ENCODE assay signal across 8 cellular contexts in genomic region chrX:154412468-154412867, GRCh38. TPM values are rescaled to one million over a fixed set of nuclear protein-coding genes. Genes with fewer than 3 reads are reported as not detected.
DNase-seq lines count a peak whose midpoint lies in the region; ATAC-seq and TF ChIP-seq lines count a peak whose summit lies in the region.

No MANE protein-coding gene starts in this region.

- H3K9me3 Mint-ChIP-seq in mesothelial cell of epicardium, result peaks cover 3% of the 10 kb centered on the region

- peak overlapping the region; percentile 75; the same call in 1 of the 2 replicates for H2AFZ ChIP-seq in Loucy (ENCODE audit: low read length)

- no peaks in the 10 kb centered on the region for H3K27me3 Mint-ChIP-seq in mesothelial cell of epicardium (ENCODE audit: low read depth)

- no peak overlapping the region for H3K27ac Mint-ChIP-seq in mesothelial cell of epicardium

- ATAC-seq in GM18511 (IDR thresholded peaks at IDR 0.05; ENCODE audit: unreplicated experiment) (no peak), GM21786 (IDR thresholded peaks at IDR 0.05; ENCODE audit: unreplicated experiment) (no peak), GM18520 (IDR thresholded peaks at IDR 0.05; ENCODE audit: unreplicated experiment) (no peak), HG03175 (IDR thresholded peaks at IDR 0.05; ENCODE audit: unreplicated experiment) (no peak)

- H3K9me3 ChIP-seq in BLaER1 treated with 17β-estradiol and CSF1 and Interleukin-3, amounts not matched to agents 10 nM and 100 nM (replicated peaks in 1 of 11), result peaks cover 0 to 27% (median 13%) of the 10 kb centered on the region in 11 experiments; a peak in 17 of 22 replicates
- H3K9me3 ChIP-seq in Loucy (ENCODE audit: insufficient read depth, low read depth, low read length), result no peaks in the 10 kb centered on the region
- H3K9me3 ChIP-seq in breast epithelium, result no peaks in the 10 kb centered on the region

- peak overlapping the region; percentile 79 to 92 (median 84); a peak in 21 of 22 replicates for H3K9ac ChIP-seq in BLaER1 treated with 17β-estradiol and CSF1 and Interleukin-3, amounts not matched to agents 10 nM and 100 nM
- H3K9ac ChIP-seq in Loucy (ENCODE audit: low read depth, low read length, poor library complexity, severe bottlenecking), result peak overlapping the region; percentile 93

- H3F3A ChIP-seq in Loucy (ENCODE audit: low read depth), result no peaks in the 10 kb centered on the region

- peak overlapping the region; percentile 67 to 82 (median 78) for H3K4me3 ChIP-seq in BLaER1 treated with 17β-estradiol and CSF1 and Interleukin-3, amounts not matched to agents 10 nM and 100 nM
- H3K4me3 ChIP-seq in Loucy (ENCODE audit: low read length, poor library complexity, severe bottlenecking) (peak overlapping the region; percentile 92), breast epithelium (peak overlapping the region; percentile 66 to 88 (median 72))

- H3K9me2 ChIP-seq in Loucy (replicated peaks; ENCODE audit: low read depth, low read length), result no peaks in the 10 kb centered on the region

- no peaks in the 10 kb centered on the region for H3K36me3 Mint-ChIP-seq in mesothelial cell of epicardium

- TF ChIP-seq POLR2A in breast epithelium (IDR thresholded peaks at IDR 0.05), result no peak

- peaks cover 8% of the 10 kb centered on the region; the same call in 1 of the 2 replicates for H3K79me2 ChIP-seq in Loucy (ENCODE audit: insufficient read depth, low read length)

- TF ChIP-seq CTCF in Loucy (conservative IDR thresholded peaks at IDR 0.05; ENCODE audit: low read length), result no peak
- no peak for TF ChIP-seq CTCF in breast epithelium (IDR thresholded peaks at IDR 0.05)
- TF ChIP-seq CTCF in mesothelial cell of epicardium (IDR thresholded peaks at IDR 0.05; ENCODE audit: unreplicated experiment), result no peak

- peak overlapping the region; percentile 79 to 91 (median 88) for H3K4me2 ChIP-seq in BLaER1 treated with 17β-estradiol and CSF1 and Interleukin-3, amounts not matched to agents 10 nM and 100 nM
- peak overlapping the region; percentile 84 for H3K4me2 ChIP-seq in Loucy (ENCODE audit: low read depth, low read length, poor library complexity, severe bottlenecking)

- peak overlapping the region; percentile 69 for H3K4me3 Mint-ChIP-seq in mesothelial cell of epicardium

- DNase-seq in breast epithelium (ENCODE audit: low spot score in 2 of 2) (no peak), mesothelial cell of epicardium (ENCODE audit: low spot score in 2 of 2, unreplicated experiment in 2 of 2) (no peak)

- peaks cover 0 to 9% (median 0%) of the 10 kb centered on the region in 11 experiments; a peak in 4 of 22 replicates for H4K20me1 ChIP-seq in BLaER1 treated with 17β-estradiol and CSF1 and Interleukin-3, amounts not matched to agents 10 nM and 100 nM
- no peaks in the 10 kb centered on the region for H4K20me1 ChIP-seq in Loucy (ENCODE audit: insufficient read depth, low read length, poor library complexity, severe bottlenecking)

- H3K27ac ChIP-seq in BLaER1 treated with 17β-estradiol and CSF1 and Interleukin-3, amounts not matched to agents 10 nM and 100 nM, result peak overlapping the region in 10 of 11 experiments; percentile 71 to 89 (median 87); a peak in 19 of 22 replicates
- peak overlapping the region; percentile 94 to 97 for H3K27ac ChIP-seq in breast epithelium

- peaks cover 12% of the 10 kb centered on the region for H3K4me1 Mint-ChIP-seq in mesothelial cell of epicardium

- peaks cover 0 to 20% (median 4%) of the 10 kb centered on the region in 11 experiments; a peak in 5 of 22 replicates for H3K36me3 ChIP-seq in BLaER1 treated with 17β-estradiol and CSF1 and Interleukin-3, amounts not matched to agents 10 nM and 100 nM
- H3K36me3 ChIP-seq in Loucy (ENCODE audit: insufficient read depth, low read length), result no peaks in the 10 kb centered on the region
- no peaks in the 10 kb centered on the region for H3K36me3 ChIP-seq in breast epithelium

- H3K27me3 ChIP-seq in BLaER1 treated with 17β-estradiol and CSF1 and Interleukin-3, amounts not matched to agents 10 nM and 100 nM, result peaks cover 5 to 43% (median 14%) of the 10 kb centered on the region in 11 experiments; a peak in 18 of 22 replicates
- no peaks in the 10 kb centered on the region for H3K27me3 ChIP-seq in Loucy (ENCODE audit: insufficient read depth, low read length, poor library complexity, severe bottlenecking)
- peaks cover 0 to 30% of the 10 kb centered on the region in 2 donors for H3K27me3 ChIP-seq in breast epithelium

- H3K4me1 ChIP-seq in BLaER1 treated with 17β-estradiol and CSF1 and Interleukin-3, amounts not matched to agents 10 nM and 100 nM, result peaks cover 30 to 39% (median 34%) of the 10 kb centered on the region in 10 experiments
- H3K4me1 ChIP-seq in Loucy (ENCODE audit: insufficient read depth, low read length, poor library complexity, severe bottlenecking), result no peaks in the 10 kb centered on the region
- H3K4me1 ChIP-seq in breast epithelium, result no peaks in the 10 kb centered on the region

- intact Hi-C loops in breast epithelium (cut with DNase I; ENCODE audit: low total_unique reads), result no loop called here

RNA-seq across cellular contexts. Expression of gene TAFAZZIN, which starts 1.1 kb away (rescaled TPM):
- 10 to 100 TPM; 27.7 to 53.7 (median 44.2) TPM for total RNA-seq in breast epithelium
- total RNA-seq in mesothelial cell of epicardium, result 36.7 to 40.8 TPM (median 40.3 TPM) in 3 replicates

RNA-seq across cellular contexts. Expression of gene DNASE1L1, which starts 3.4 kb away (rescaled TPM):
- 10 to 100 TPM; 26.2 to 44.3 (median 26.9) TPM for total RNA-seq in breast epithelium
- 18.5 to 19.4 TPM (median 18.6 TPM) in 3 replicates for total RNA-seq in mesothelial cell of epicardium

RNA-seq across cellular contexts. Expression of gene RPL10, which starts 14.3 kb away (rescaled TPM):
- total RNA-seq in breast epithelium (1,000 to 10,000 TPM; 8,496 to 9,265 (median 8,695) TPM), mesothelial cell of epicardium (2,969 to 3,108 TPM (median 3,066 TPM) in 3 replicates)

RNA-seq across cellular contexts. Expression of gene ATP6AP1, which starts 16.0 kb away (rescaled TPM):
- total RNA-seq in breast epithelium (10 to 100 TPM; 31.5 to 57.1 (median 34.8) TPM), mesothelial cell of epicardium (77.6 to 78.2 TPM (median 78.2 TPM) in 3 replicates)

RNA-seq across cellular contexts. Expression of gene GDI1, which starts 24.5 kb away (rescaled TPM):
- total RNA-seq in breast epithelium (100 to 1,000 TPM in 1 of 3 donors, 10 to 100 TPM in 2; 94.0 to 105 (median 97.3) TPM), mesothelial cell of epicardium (142 to 150 TPM (median 144 TPM) in 3 replicates)
